ENCODE assay signal across 15 cellular contexts in the genomic region with DNA sequence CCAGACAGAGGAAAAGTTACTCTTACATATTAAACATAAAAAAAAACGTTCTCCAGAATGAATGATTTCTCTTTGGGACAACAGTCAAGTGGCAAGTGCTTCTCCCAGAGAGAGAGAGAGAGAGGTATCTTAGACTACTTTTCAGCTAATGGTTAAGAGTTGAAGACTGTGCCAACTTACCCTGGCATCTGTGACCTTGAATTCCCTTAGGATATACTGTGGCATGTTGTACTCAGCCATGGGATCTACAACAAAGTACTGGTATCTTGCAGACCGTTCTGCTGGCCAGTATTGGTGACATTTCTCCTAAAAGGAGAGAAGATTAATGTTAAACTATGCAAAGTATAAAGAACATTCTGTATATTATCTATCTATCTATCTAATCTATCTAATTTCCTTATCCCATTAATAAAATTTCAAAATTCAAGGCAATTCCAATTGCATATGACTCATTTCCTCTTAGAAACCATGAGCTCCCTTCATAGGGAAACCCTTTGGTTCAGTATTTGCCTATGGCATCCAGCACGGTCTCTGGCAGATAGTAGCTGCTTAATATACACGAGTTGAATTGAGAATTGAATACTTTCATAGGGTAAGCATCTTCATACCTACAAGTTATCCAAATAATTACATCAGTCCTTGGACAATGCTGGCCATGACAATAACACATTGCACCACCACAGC.
DNase-seq lines count a peak whose midpoint lies in the region; TF ChIP-seq lines count a peak whose summit lies in the region.
"Had no signal": no experiment of that assay in that cellular context is flagged by ENCODE, and none has a peak within 500 bp of the region (broad histone marks: within the 10 kb centered on the region; RNA-seq: fewer than 3 reads in every experiment).

No MANE protein-coding gene starts in this region.

- H3K27me3 ChIP-seq in fibroblast of lung (ENCODE audit: control insufficient read depth, insufficient read depth, low read length) (no peaks in the 10 kb centered on the region), ascending aorta (no peaks in the 10 kb centered on the region)

- no peak overlapping the region for H3K27ac ChIP-seq in fibroblast of lung (ENCODE audit: insufficient read depth, low read length)
- peak overlapping the region in 1 of 2 donors; percentile 37 for H3K27ac ChIP-seq in ascending aorta
- H3K27ac ChIP-seq: PC-9 had no signal

- H3K9me3 Mint-ChIP-seq in nephron = no peaks in the 10 kb centered on the region

- no peaks in the 10 kb centered on the region for H4K20me1 ChIP-seq in fibroblast of lung (ENCODE audit: control insufficient read depth, extremely low read depth, insufficient read depth, low read length)

- H3K79me2 ChIP-seq in fibroblast of lung (ENCODE audit: control insufficient read depth, insufficient read depth, low read length) = no peaks in the 10 kb centered on the region

- H3K4me1 ChIP-seq in fibroblast of lung (ENCODE audit: control insufficient read depth, extremely low read depth, insufficient read depth, low read length) (no peaks in the 10 kb centered on the region), ascending aorta (peaks cover 0 to 8% of the 10 kb centered on the region in 2 donors)

- no peak overlapping the region for H3K4me3 Mint-ChIP-seq in nephron
- H3K4me3 Mint-ChIP-seq: CD4-positive, CD25-positive, alpha-beta regulatory T cell had no signal

- H3K36me3 ChIP-seq in fibroblast of lung (ENCODE audit: control insufficient read depth, insufficient read depth, low read length) (no peaks in the 10 kb centered on the region), ascending aorta (no peaks in the 10 kb centered on the region)

- no peak for TF ChIP-seq CTCF in fibroblast of lung (conservative IDR thresholded peaks at IDR 0.05 in 1 of 2, IDR thresholded peaks at IDR 0.05 in 1 of 2; ENCODE audit: low read depth in 1 of 2, low read length in 2 of 2)
- TF ChIP-seq CTCF in nephron (IDR thresholded peaks at IDR 0.05; ENCODE audit: unreplicated experiment in 3 of 3) = no peak
- no peak for TF ChIP-seq CTCF in ascending aorta (IDR thresholded peaks at IDR 0.05)

- H2AFZ ChIP-seq in fibroblast of lung (ENCODE audit: low read length) = no peak overlapping the region
- H2AFZ ChIP-seq: PC-9 had no signal

- peaks cover 26% of the 10 kb centered on the region for H3K4me1 Mint-ChIP-seq in nephron
- H3K4me1 Mint-ChIP-seq: CD4-positive, CD25-positive, alpha-beta regulatory T cell had no signal

- intact Hi-C loops in ascending aorta (cut with DNase I) = no loop called here

- H3K4me3 ChIP-seq in fibroblast of lung (replicated peaks in 1 of 4; ENCODE audit: control extremely low read depth in 1 of 4, insufficient read depth in 1 of 4, low read depth in 3 of 4, low read length in 4 of 4) (no peak overlapping the region), ascending aorta (no peak overlapping the region)
- H3K4me3 ChIP-seq: PC-9 had no signal

- H3K9me3 ChIP-seq in fibroblast of lung (ENCODE audit: control insufficient read depth, insufficient read depth, low read depth, low read length) (no peaks in the 10 kb centered on the region), ascending aorta (no peaks in the 10 kb centered on the region)
- H3K9me3 ChIP-seq: Caco-2 had no signal

- no peaks in the 10 kb centered on the region for H3K27me3 Mint-ChIP-seq in nephron (ENCODE audit: low read depth)
- H3K27me3 Mint-ChIP-seq: CD4-positive, CD25-positive, alpha-beta regulatory T cell had no signal

- peak; percentile 36 for DNase-seq in HT1080 (ENCODE audit: low read depth)
- peak; percentile 28 for DNase-seq in NCI-H226
- peak; percentile 40 to 63 for DNase-seq in fibroblast of lung (ENCODE audit: low read depth in 2 of 2)
- no peak for DNase-seq in activated effector memory CD4-positive, alpha-beta T cell treated with Interleukin-2 at 50 U/mL for 16 hours
- no peak for DNase-seq in GOT3 (lab: John Stamatoyannopoulos, UW)
- DNase-seq in ascending aorta (ENCODE audit: low spot score in 2 of 2) = no peak
- DNase-seq: CD4-positive, CD25-positive, alpha-beta regulatory T cell; H7; KG1; NCI-H1048; NCI-H146; NCI-H2107; PC-9 had no signal

- no peak overlapping the region for H3K4me2 ChIP-seq in fibroblast of lung (ENCODE audit: extremely low read depth, insufficient read depth, low read length)
- H3K4me2 ChIP-seq: PC-9 had no signal

- no peak overlapping the region for H3K9ac ChIP-seq in fibroblast of lung (ENCODE audit: insufficient read depth, low read length)

- H3K27ac Mint-ChIP-seq in nephron = peak overlapping the region; percentile 34 to 82 (median 63)
- H3K27ac Mint-ChIP-seq: CD4-positive, CD25-positive, alpha-beta regulatory T cell had no signal

- peaks cover 77% of the 10 kb centered on the region for H3K36me3 Mint-ChIP-seq in nephron (ENCODE audit: low read depth)
- H3K36me3 Mint-ChIP-seq: CD4-positive, CD25-positive, alpha-beta regulatory T cell had no signal

Comparison
In these comparisons a context has a peak if more than half of its experiments do, and no peak if none do; other contexts are left out.
1. DNase-seq: peak in HT1080 (single experiment), NCI-H226 (single experiment) and fibroblast of lung (2 of 2); none in activated effector memory CD4-positive, alpha-beta T cell treated with Interleukin-2 at 50 U/mL for 16 hours (single experiment), GOT3 (single experiment) and ascending aorta (0 of 2).